In the genomic region with DNA sequence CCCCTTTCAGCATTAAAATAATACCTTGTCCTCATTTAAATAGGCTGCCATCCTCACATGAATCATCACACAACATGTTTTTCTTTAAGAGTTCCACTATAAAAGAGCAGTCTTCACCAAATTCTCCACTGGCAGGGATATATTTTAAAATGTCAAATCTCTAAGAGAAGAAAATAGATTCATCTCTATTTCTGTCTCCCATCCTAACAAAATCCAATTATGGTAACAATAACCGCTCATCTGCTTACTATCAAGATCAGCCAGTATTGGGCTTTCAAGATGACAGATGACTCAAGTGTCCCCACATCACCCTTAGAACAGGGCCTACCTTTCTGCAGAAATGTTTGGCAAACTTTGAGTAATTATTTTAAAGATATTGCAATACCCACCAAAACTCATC, we compare ENCODE assay signal across 23 cellular contexts.
A peak's percentile ranks its signal among the peaks of the same experiment; 100 is the strongest.
DNase-seq lines count a peak whose midpoint lies in the region; ATAC-seq and TF ChIP-seq lines count a peak whose summit lies in the region.
"Had no signal": no experiment of that assay in that cellular context is flagged by ENCODE, and none has a peak within 500 bp of the region (broad histone marks: within the 10 kb centered on the region; RNA-seq: fewer than 3 reads in every experiment).

No MANE protein-coding gene starts in this region.

- peaks cover 0 to 12% (median 0%) of the 10 kb centered on the region in 6 donors for H3K9me3 Mint-ChIP-seq in immature natural killer cell

- DNase-seq in M059J (ENCODE audit: low read depth) (peak; percentile 45), WERI-Rb-1 (peak; percentile 17), putamen (ENCODE audit: low spot score) (peak; percentile 60), SKM-1 (lab: John Stamatoyannopoulos, UW; ENCODE audit: unreplicated experiment) (no peak), left lobe of liver (ENCODE audit: low spot score) (no peak), immature natural killer cell (no peak)
- DNase-seq: C1 segment of cervical spinal cord; CD8-positive, alpha-beta T cell; DMS153; GM23248; IMR-90; Karpas-422; MG63; NCI-H1048; NCI-H1417 treated with DMSO at 0.1 percent for 48 hours; NCI-H187; NCI-H446; NCI-H526 treated with DMSO at 0.1 percent for 48 hours; NK-92 treated with Interleukin-12 subunit alpha and Interleukin-12 subunit beta, amount 100 ng/mL, for 24 hours; SIG-M5 had no signal

- no peaks in the 10 kb centered on the region for H3K4me1 Mint-ChIP-seq in immature natural killer cell

- ATAC-seq in left lobe of liver: no peak
- no peak for ATAC-seq in HG03378 (IDR thresholded peaks at IDR 0.05; ENCODE audit: unreplicated experiment)
- ATAC-seq: CD8-positive, alpha-beta T cell had no signal

- H3K27me3 ChIP-seq in ACC112 (ENCODE audit: insufficient read depth, low read length) (no peaks in the 10 kb centered on the region), WERI-Rb-1 (ENCODE audit: insufficient read depth, low read depth, severe bottlenecking) (no peaks in the 10 kb centered on the region)
- H3K27me3 ChIP-seq: MG63 had no signal

- no peak for TF ChIP-seq CTCF in WERI-Rb-1 (IDR thresholded peaks at IDR 0.05; ENCODE audit: low read depth, low read length)

- H3K36me3 ChIP-seq in ACC112 (ENCODE audit: insufficient read depth, low read length) (no peaks in the 10 kb centered on the region), WERI-Rb-1 (no peaks in the 10 kb centered on the region)
- H3K36me3 ChIP-seq: HAP-1, MG63 had no signal

- H3K27ac Mint-ChIP-seq in immature natural killer cell: no peak overlapping the region
- H3K27ac Mint-ChIP-seq: CD8-positive, alpha-beta T cell had no signal

- no peak overlapping the region for H2AFZ ChIP-seq in ACC112 (ENCODE audit: low read length, unreplicated experiment)
- H2AFZ ChIP-seq: GM23248 had no signal

- H3K4me1 ChIP-seq in ACC112 (ENCODE audit: control insufficient read depth, insufficient read depth, low read length, unreplicated experiment): peaks cover 23% of the 10 kb centered on the region
- H3K4me1 ChIP-seq: HAP-1 had no signal

- no peaks in the 10 kb centered on the region for H3K36me3 Mint-ChIP-seq in immature natural killer cell
- H3K36me3 Mint-ChIP-seq: CD8-positive, alpha-beta T cell had no signal

- H3K27ac ChIP-seq in ACC112 (ENCODE audit: low read depth, low read length) (peak overlapping the region; percentile 83; the same call in 1 of the 2 replicates), WERI-Rb-1 (peak overlapping the region; percentile 10)
- H3K27ac ChIP-seq: GM23248 had no signal

- no peak overlapping the region for H3K4me3 Mint-ChIP-seq in immature natural killer cell
- H3K4me3 Mint-ChIP-seq: CD8-positive, alpha-beta T cell had no signal

- peaks cover 0 to 4% (median 3%) of the 10 kb centered on the region in 3 donors for H3K27me3 Mint-ChIP-seq in immature natural killer cell (ENCODE audit: low read depth in 3 of 3)

- H3K4me3 ChIP-seq in ACC112 (ENCODE audit: low read depth, low read length): no peak overlapping the region
- H3K4me3 ChIP-seq in WERI-Rb-1 (ENCODE audit: low read depth, low read length): no peak overlapping the region
- H3K4me3 ChIP-seq: GM23248, HAP-1, MG63 had no signal

- H3K79me2 ChIP-seq in ACC112 (ENCODE audit: control insufficient read depth, insufficient read depth, low read length, unreplicated experiment): no peaks in the 10 kb centered on the region

- peaks cover 4% of the 10 kb centered on the region for H3K9me3 ChIP-seq in WERI-Rb-1 (ENCODE audit: severe bottlenecking)
- H3K9me3 ChIP-seq: HAP-1 had no signal

Comparison
In these comparisons a context has a peak if more than half of its experiments do, and no peak if none do; other contexts are left out.
1. DNase-seq: peak in M059J (single experiment), WERI-Rb-1 (single experiment) and putamen (single experiment); none in SKM-1 (single experiment), left lobe of liver (single experiment) and immature natural killer cell (0 of 3).